Comparison of ENCODE assay signal across 1 cellular context in the genomic region with DNA sequence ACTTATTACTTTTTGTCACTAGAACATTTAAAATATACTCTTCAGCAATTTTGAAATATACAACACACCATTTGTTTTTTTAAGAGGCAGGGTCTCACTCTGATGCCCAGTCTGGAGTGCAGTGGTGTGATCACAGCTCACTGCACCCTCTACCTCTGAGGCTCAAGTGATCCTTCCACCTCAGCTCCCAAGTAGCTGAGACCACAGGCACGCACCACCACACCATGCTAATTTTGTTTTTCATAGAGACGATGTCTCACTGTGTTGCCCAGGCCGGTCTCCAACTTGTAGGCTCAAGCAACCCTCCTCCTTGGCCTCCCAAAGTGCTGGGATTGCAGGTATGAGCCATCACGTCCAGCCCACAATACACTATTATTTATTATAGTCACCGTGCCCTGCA.
TF ChIP-seq lines count a peak whose summit lies in the region.

No MANE protein-coding gene starts in this region.

TF ChIP-seq in H1, 55 proteins besides CTCF, POLR2A, EP300 and RAD21:
- TF ChIP-seq KDM5A (IDR thresholded peaks at IDR 0.05; ENCODE audit: low read length), result no peak
- TF ChIP-seq, protein P1, sequence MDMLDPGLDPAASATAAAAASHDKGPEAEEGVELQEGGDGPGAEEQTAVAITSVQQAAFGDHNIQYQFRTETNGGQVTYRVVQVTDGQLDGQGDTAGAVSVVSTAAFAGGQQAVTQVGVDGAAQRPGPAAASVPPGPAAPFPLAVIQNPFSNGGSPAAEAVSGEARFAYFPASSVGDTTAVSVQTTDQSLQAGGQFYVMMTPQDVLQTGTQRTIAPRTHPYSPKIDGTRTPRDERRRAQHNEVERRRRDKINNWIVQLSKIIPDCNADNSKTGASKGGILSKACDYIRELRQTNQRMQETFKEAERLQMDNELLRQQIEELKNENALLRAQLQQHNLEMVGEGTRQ (IDR thresholded peaks at IDR 0.05; ENCODE audit: low read length), result no peak
TF ChIP-seq in H1: peak in this region for 0.
